Comparison of ENCODE assay signal across 8 cellular contexts in the genomic region with DNA sequence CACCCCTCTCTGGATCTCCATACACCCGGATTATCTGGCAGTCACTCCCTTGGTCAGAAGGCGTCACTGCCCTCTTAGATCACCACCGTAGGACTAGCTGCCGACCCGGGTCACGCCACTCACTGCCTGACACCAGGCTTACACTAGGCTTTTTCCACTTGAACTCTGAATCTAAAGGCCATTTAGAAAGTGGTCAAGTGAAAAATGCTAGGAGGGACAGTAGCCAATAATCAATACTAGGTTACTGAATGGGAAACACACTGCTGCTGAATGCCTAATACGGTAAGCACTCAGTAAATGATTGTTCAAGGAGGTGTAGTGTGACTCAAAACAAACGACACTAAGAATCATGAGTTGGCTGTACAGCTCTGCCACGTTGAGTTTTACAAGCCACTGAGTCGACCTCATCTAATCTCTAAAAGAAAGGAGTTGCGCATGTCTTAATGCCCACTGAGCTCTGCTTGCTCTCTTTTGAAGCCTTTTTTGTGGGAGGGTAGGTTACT. TPM values are rescaled to one million over a fixed set of nuclear protein-coding genes. Genes with fewer than 3 reads are reported as not detected.
DNase-seq lines count a peak whose midpoint lies in the region; ATAC-seq and TF ChIP-seq lines count a peak whose summit lies in the region.

No MANE protein-coding gene starts in this region.

- no peak for TF ChIP-seq CTCF in NB4 (IDR thresholded peaks at IDR 0.05; ENCODE audit: low read depth, low read length)

- peak; percentile 48 for DNase-seq in A172 (ENCODE audit: low spot score)
- DNase-seq in GM04504 (ENCODE audit: low read depth), result peak; percentile 24
- peak; percentile 56 for DNase-seq in NB4 (ENCODE audit: low read depth)
- peak; percentile 61 for DNase-seq in astrocyte of the hippocampus (ENCODE audit: low read depth, low spot score)
- peak; percentile 59 for DNase-seq in islet precursor cell
- DNase-seq in NCI-H1694 (lab: John Stamatoyannopoulos, UW), result no peak

- TF ChIP-seq POLR2A in NB4 (IDR thresholded peaks at IDR 0.05; ENCODE audit: extremely low read depth, insufficient read length), result no peak

- H3K27me3 Mint-ChIP-seq in stimulated activated memory B cell treated with anti-CD40 and anti-IgM and Interleukin-4, amounts not matched to agents 10 μg/mL and 1 μg/mL and 100 μg/mL, for 72 hours, result no peaks in the 10 kb centered on the region

- H3K27ac Mint-ChIP-seq in stimulated activated memory B cell treated with anti-CD40 and anti-IgM and Interleukin-4, amounts not matched to agents 10 μg/mL and 1 μg/mL and 100 μg/mL, for 72 hours, result peak overlapping the region; percentile 99

- peak overlapping the region; percentile 94 for H3K4me3 ChIP-seq in NB4 (ENCODE audit: low read depth, low read length)

- H3K4me3 Mint-ChIP-seq in stimulated activated memory B cell treated with anti-CD40 and anti-IgM and Interleukin-4, amounts not matched to agents 10 μg/mL and 1 μg/mL and 100 μg/mL, for 72 hours, result peak overlapping the region; percentile 91

- peak; percentile 29 for ATAC-seq in HG02571 (IDR thresholded peaks at IDR 0.05; ENCODE audit: unreplicated experiment)
- ATAC-seq in stimulated activated memory B cell treated with anti-CD40 and anti-IgM and Interleukin-4, amounts not matched to agents 10 μg/mL and 1 μg/mL and 100 μg/mL, for 72 hours, result peak; percentile 34

- H3K4me1 Mint-ChIP-seq in stimulated activated memory B cell treated with anti-CD40 and anti-IgM and Interleukin-4, amounts not matched to agents 10 μg/mL and 1 μg/mL and 100 μg/mL, for 72 hours, result peaks cover 37% of the 10 kb centered on the region

- H3K36me3 Mint-ChIP-seq in stimulated activated memory B cell treated with anti-CD40 and anti-IgM and Interleukin-4, amounts not matched to agents 10 μg/mL and 1 μg/mL and 100 μg/mL, for 72 hours, result peaks cover 7% of the 10 kb centered on the region

- no peaks in the 10 kb centered on the region for H3K9me3 Mint-ChIP-seq in stimulated activated memory B cell treated with anti-CD40 and anti-IgM and Interleukin-4, amounts not matched to agents 10 μg/mL and 1 μg/mL and 100 μg/mL, for 72 hours

RNA-seq across cellular contexts. Expression of a gene that starts 0.7 kb away (rescaled TPM):
- 31.0 and 34.0 TPM in 2 replicates for total RNA-seq in A172 (2014; rRNA removed; shearing (Covaris generic))
